ENCODE assay signal across 28 cellular contexts in genomic region chr11:102932678-102933077, GRCh38. TPM values are rescaled to one million over a fixed set of nuclear protein-coding genes. Genes with fewer than 3 reads are reported as not detected.
"Had no signal": no experiment of that assay in that cellular context is flagged by ENCODE, and none has a peak within 500 bp of the region (broad histone marks: within the 10 kb centered on the region; RNA-seq: fewer than 3 reads in every experiment).

No MANE protein-coding gene starts in this region.

- ATAC-seq: activated naive CD4-positive, alpha-beta T cell treated with anti-CD3 and anti-CD28 coated beads, Interleukin-2, amount 50 U/mL, for 72 hours; activated naive CD8-positive, alpha-beta T cell treated with anti-CD3 and anti-CD28 coated beads, Interleukin-2, amount 50 U/mL, for 24 hours; activated T-cell treated with anti-CD3 and anti-CD28 coated beads, Interleukin-2, amount 50 U/mL, for 4 hours; K562; SK-N-SH treated with all-trans-retinoic acid at 6 μM for 48 hours had no signal

- H3K27ac ChIP-seq: breast epithelium, Peyer's patch, RWPE1, SJCRH30 had no signal

- H3K27me3 ChIP-seq: breast epithelium, Peyer's patch, SJCRH30 had no signal

- DNase-seq: activated B cell treated with CpG ODN at 0.5 μM for 24 hours; activated CD4-positive, alpha-beta memory T cell treated with anti-CD3 and anti-CD28 coated beads for 36 hours; activated CD4-positive, alpha-beta T cell treated with anti-CD3 and anti-CD28 coated beads for 1 hour; activated CD4-positive, alpha-beta T cell treated with anti-CD3 and anti-CD28 coated beads, Interleukin-2, amount 10 ng/mL, durations not matched to agents 24 days and 14 days; activated CD8-positive, alpha-beta memory T cell treated with anti-CD3 and anti-CD28 coated beads for 24 hours; activated effector memory CD4-positive, alpha-beta T cell treated with anti-CD3 and anti-CD28 coated beads, Interleukin-2, amount 50 U/mL, for 16 hours; activated naive CD4-positive, alpha-beta T cell treated with Interleukin-2 at 50 U/mL for 16 hours; activated naive CD8-positive, alpha-beta T cell treated with anti-CD3 and anti-CD28 coated beads, Interleukin-2, amount 50 U/mL, for 24 hours; activated T-cell treated with anti-CD3 and anti-CD28 coated beads, Interleukin-2, amount 50 U/mL, for 4 hours; caudate nucleus; Karpas-422; MM.1S; NCI-H1105; NCI-H1436; NCI-H187; NCI-H2081; NCI-H510A treated with DMSO at 0.1 percent for 48 hours; NCI-H69; Peyer's patch; Right ventricle myocardium superior; SJCRH30; SW 1271 had no signal

- H3K4me1 ChIP-seq: breast epithelium, SJCRH30 had no signal

- H3K9me3 ChIP-seq: breast epithelium, Peyer's patch, SJCRH30 had no signal

- H3K4me3 ChIP-seq: breast epithelium, K562, Peyer's patch, SJCRH30 had no signal

- H3K4me3 Mint-ChIP-seq: activated B cell treated with CpG ODN at 0.5 μM for 24 hours; activated CD4-positive, alpha-beta memory T cell treated with anti-CD3 and anti-CD28 coated beads for 36 hours; activated CD4-positive, alpha-beta T cell treated with anti-CD3 and anti-CD28 coated beads, Interleukin-2, amount 10 ng/mL, durations not matched to agents 24 days and 14 days; activated naive CD8-positive, alpha-beta T cell treated with anti-CD3 and anti-CD28 coated beads, Interleukin-2, amount 50 U/mL, for 24 hours; activated T-cell treated with anti-CD3 and anti-CD28 coated beads, Interleukin-2, amount 50 U/mL, for 4 hours; T-helper 1 cell treated with Interleukin-12 subunit alpha and Interleukin-12 subunit beta and Interleukin-4 antibody, amounts not matched to agents 30 μg/mL and 1 μg/mL, for 36 hours had no signal

- H3K36me3 ChIP-seq: breast epithelium, Peyer's patch, SJCRH30 had no signal

- H3K36me3 Mint-ChIP-seq: activated CD4-positive, alpha-beta memory T cell treated with anti-CD3 and anti-CD28 coated beads for 36 hours; activated naive CD4-positive, alpha-beta T cell treated with anti-CD3 and anti-CD28 coated beads, Interleukin-2, amount 50 U/mL, for 72 hours had no signal

- FAIRE-seq: K562 had no signal

- H3K27ac Mint-ChIP-seq: activated B cell treated with CpG ODN at 0.5 μM for 24 hours; activated CD4-positive, alpha-beta memory T cell treated with anti-CD3 and anti-CD28 coated beads for 36 hours; activated CD4-positive, alpha-beta T cell treated with anti-CD3 and anti-CD28 coated beads, Interleukin-2, amount 10 ng/mL, durations not matched to agents 24 days and 14 days; activated naive CD4-positive, alpha-beta T cell treated with anti-CD3 and anti-CD28 coated beads, Interleukin-2, amount 50 U/mL, for 72 hours; activated naive CD8-positive, alpha-beta T cell treated with anti-CD3 and anti-CD28 coated beads, Interleukin-2, amount 50 U/mL, for 24 hours; T-helper 1 cell treated with Interleukin-12 subunit alpha and Interleukin-12 subunit beta and Interleukin-4 antibody, amounts not matched to agents 30 μg/mL and 1 μg/mL, for 36 hours had no signal

- H3K9me3 Mint-ChIP-seq: activated CD4-positive, alpha-beta memory T cell treated with anti-CD3 and anti-CD28 coated beads for 36 hours; activated CD4-positive, alpha-beta T cell treated with anti-CD3 and anti-CD28 coated beads, Interleukin-2, amount 10 ng/mL, durations not matched to agents 24 days and 14 days; activated naive CD4-positive, alpha-beta T cell treated with anti-CD3 and anti-CD28 coated beads, Interleukin-2, amount 50 U/mL, for 72 hours; activated naive CD8-positive, alpha-beta T cell treated with anti-CD3 and anti-CD28 coated beads, Interleukin-2, amount 50 U/mL, for 24 hours; activated T-cell treated with anti-CD3 and anti-CD28 coated beads, Interleukin-2, amount 50 U/mL, for 4 hours; T-helper 1 cell treated with Interleukin-12 subunit alpha and Interleukin-12 subunit beta and Interleukin-4 antibody, amounts not matched to agents 30 μg/mL and 1 μg/mL, for 36 hours had no signal

- H3K4me1 Mint-ChIP-seq: activated B cell treated with CpG ODN at 0.5 μM for 24 hours; activated CD4-positive, alpha-beta T cell treated with anti-CD3 and anti-CD28 coated beads, Interleukin-2, amount 10 ng/mL, durations not matched to agents 24 days and 14 days; activated naive CD8-positive, alpha-beta T cell treated with anti-CD3 and anti-CD28 coated beads, Interleukin-2, amount 50 U/mL, for 24 hours had no signal

RNA-seq across cellular contexts. Expression of gene MMP13, which starts 22.9 kb away (rescaled TPM):
- total RNA-seq: activated B cell treated with CpG ODN at 0.5 μM for 24 hours; activated CD4-positive, alpha-beta memory T cell treated with anti-CD3 and anti-CD28 coated beads for 36 hours; activated CD4-positive, alpha-beta T cell treated with anti-CD3 and anti-CD28 coated beads, Interleukin-2, amount 10 ng/mL, durations not matched to agents 24 days and 14 days; activated T-cell treated with anti-CD3 and anti-CD28 coated beads, Interleukin-2, amount 50 U/mL, for 4 hours; breast epithelium; K562; Peyer's patch; Right ventricle myocardium superior; SJCRH30 had no signal
- polyA plus RNA-seq: K562 had no signal

RNA-seq across cellular contexts. Expression of gene MMP12, which starts 57.9 kb away (rescaled TPM):
- total RNA-seq: activated B cell treated with CpG ODN at 0.5 μM for 24 hours; activated CD4-positive, alpha-beta memory T cell treated with anti-CD3 and anti-CD28 coated beads for 36 hours; activated CD4-positive, alpha-beta T cell treated with anti-CD3 and anti-CD28 coated beads, Interleukin-2, amount 10 ng/mL, durations not matched to agents 24 days and 14 days; activated naive CD4-positive, alpha-beta T cell treated with anti-CD3 and anti-CD28 coated beads, Interleukin-2, amount 50 U/mL, for 72 hours; activated T-cell treated with anti-CD3 and anti-CD28 coated beads, Interleukin-2, amount 50 U/mL, for 4 hours; K562; Right ventricle myocardium superior; SJCRH30 had no signal
- polyA plus RNA-seq: K562 had no signal
